25 cellular contexts compared by ENCODE assay signal in the genomic region with DNA sequence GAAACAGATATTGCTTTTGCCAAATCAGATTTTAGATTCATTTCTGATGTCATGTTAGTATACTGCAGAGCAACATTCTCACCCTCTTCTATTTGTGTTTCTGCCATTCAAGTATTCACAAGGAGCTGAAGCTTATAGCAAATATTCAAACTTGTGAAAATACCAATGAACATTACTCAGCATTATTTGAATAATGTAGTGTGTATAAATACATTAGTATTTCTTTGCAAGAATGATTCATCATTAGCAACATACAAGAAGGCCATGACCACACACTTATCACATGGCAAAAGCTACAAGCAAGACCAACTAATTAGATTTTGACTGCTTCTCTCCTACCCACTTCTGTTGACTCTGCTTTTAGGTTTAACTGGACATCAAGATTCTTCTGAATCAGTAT.
DNase-seq lines count a peak whose midpoint lies in the region; ATAC-seq, FAIRE-seq and TF ChIP-seq lines count a peak whose summit lies in the region.
"Had no signal": no experiment of that assay in that cellular context is flagged by ENCODE, and none has a peak within 500 bp of the region (broad histone marks: within the 10 kb centered on the region; RNA-seq: fewer than 3 reads in every experiment).

No MANE protein-coding gene starts in this region.

- H3K27ac Mint-ChIP-seq in naive thymus-derived CD8-positive, alpha-beta T cell = no peak overlapping the region
- H3K27ac Mint-ChIP-seq: CD8-positive, alpha-beta T cell; IgD-negative memory B cell had no signal

- peaks cover 0 to 5% (median 0%) of the 10 kb centered on the region in 5 donors for H3K27me3 Mint-ChIP-seq in naive thymus-derived CD8-positive, alpha-beta T cell

- no peak for TF ChIP-seq EP300 in K562 (IDR thresholded peaks at IDR 0.05; ENCODE audit: low read length)
- no peak for TF ChIP-seq EP300 in gastroesophageal sphincter (IDR thresholded peaks at IDR 0.05)

- H2AFZ ChIP-seq in mammary epithelial cell (ENCODE audit: low read depth, low read length) (no peak overlapping the region), K562 (ENCODE audit: low read depth, low read length) (no peak overlapping the region)

- H3K4me3 Mint-ChIP-seq in naive thymus-derived CD8-positive, alpha-beta T cell = no peak overlapping the region
- H3K4me3 Mint-ChIP-seq: CD8-positive, alpha-beta T cell; IgD-negative memory B cell had no signal

- H3K4me2 ChIP-seq in mammary epithelial cell (ENCODE audit: insufficient read depth, low read depth, low read length) (no peak overlapping the region), K562 (ENCODE audit: insufficient read depth, low read length) (no peak overlapping the region)

- H3K36me3 Mint-ChIP-seq in naive thymus-derived CD8-positive, alpha-beta T cell = no peaks in the 10 kb centered on the region
- H3K36me3 Mint-ChIP-seq: CD8-positive, alpha-beta T cell had no signal

- H3K27ac ChIP-seq in mammary epithelial cell (ENCODE audit: insufficient read depth, low read depth, low read length) (no peak overlapping the region), breast epithelium (no peak overlapping the region), K562 (ENCODE audit: extremely low read depth, low read depth, low read length) (no peak overlapping the region), lower lobe of right lung (no peak overlapping the region), gastroesophageal sphincter (no peak overlapping the region)
- H3K27ac ChIP-seq: RWPE1, SK-N-MC had no signal

- no peaks in the 10 kb centered on the region for H3K4me1 ChIP-seq in mammary epithelial cell (ENCODE audit: insufficient read depth, low read length)
- no peaks in the 10 kb centered on the region for H3K4me1 ChIP-seq in breast epithelium
- H3K4me1 ChIP-seq in K562 (replicated peaks in 1 of 2; ENCODE audit: control insufficient read depth in 2 of 2, insufficient read depth in 2 of 2, low read length in 2 of 2) = peaks cover 0 to 3% of the 10 kb centered on the region in 2 experiments; a peak in 1 of 5 replicates
- no peaks in the 10 kb centered on the region for H3K4me1 ChIP-seq in lower lobe of right lung
- H3K4me1 ChIP-seq in gastroesophageal sphincter = no peaks in the 10 kb centered on the region

- FAIRE-seq in K562 (lab: Jason Lieb, UNC) = no peak
- FAIRE-seq: GM18507, H1 had no signal

- H3K27me3 ChIP-seq in mammary epithelial cell (ENCODE audit: insufficient read depth, low read length) (no peaks in the 10 kb centered on the region), breast epithelium (no peaks in the 10 kb centered on the region), K562 (ENCODE audit: control insufficient read depth in 2 of 2, insufficient read depth in 2 of 2, low read length in 2 of 2) (no peaks in the 10 kb centered on the region), lower lobe of right lung (ENCODE audit: low read depth) (no peaks in the 10 kb centered on the region), gastroesophageal sphincter (no peaks in the 10 kb centered on the region)

- POLR2A ChIA-PET in K562 (lab: Yijun Ruan, JAX) = no interaction called here
- POLR2A ChIA-PET in naive thymus-derived CD8-positive, alpha-beta T cell (lab: Charles Lee) = no interaction called here

- no peak for ATAC-seq in K562
- ATAC-seq in HG03280 (IDR thresholded peaks at IDR 0.05; ENCODE audit: unreplicated experiment) = no peak
- no peak for ATAC-seq in naive thymus-derived CD8-positive, alpha-beta T cell
- no peak for ATAC-seq in lower lobe of right lung
- no peak for ATAC-seq in gastroesophageal sphincter
- ATAC-seq: CD8-positive, alpha-beta T cell; HCT116 had no signal

- TF ChIP-seq POLR2A in breast epithelium (IDR thresholded peaks at IDR 0.05) (no peak), K562 (conservative IDR thresholded peaks at IDR 0.05) (no peak), gastroesophageal sphincter (IDR thresholded peaks at IDR 0.05) (no peak)

- no peaks in the 10 kb centered on the region for H3K9me3 ChIP-seq in mammary epithelial cell (replicated peaks; ENCODE audit: insufficient read depth, low read length)
- no peaks in the 10 kb centered on the region for H3K9me3 ChIP-seq in breast epithelium
- H3K9me3 ChIP-seq in K562 (replicated peaks; ENCODE audit: control insufficient read depth, insufficient read depth, low read depth, low read length) = no peaks in the 10 kb centered on the region
- no peaks in the 10 kb centered on the region for H3K9me3 ChIP-seq in lower lobe of right lung
- no peaks in the 10 kb centered on the region for H3K9me3 ChIP-seq in gastroesophageal sphincter

- H3K36me3 ChIP-seq in mammary epithelial cell (ENCODE audit: insufficient read depth, low read length) (no peaks in the 10 kb centered on the region), breast epithelium (no peaks in the 10 kb centered on the region), K562 (ENCODE audit: control insufficient read depth, insufficient read depth, low read length) (no peaks in the 10 kb centered on the region), lower lobe of right lung (no peaks in the 10 kb centered on the region), gastroesophageal sphincter (no peaks in the 10 kb centered on the region)

- dilution Hi-C loops in mammary epithelial cell (cut with HindIII; ENCODE audit: low sequenced_read_pairs) = no loop called here

- CTCF ChIA-PET in mammary epithelial cell (lab: Charles Lee; ENCODE audit: low non-redundant PET) = no interaction called here
- CTCF ChIA-PET in K562 (lab: Yijun Ruan, JAX; ENCODE audit: low intra/inter-chr PET ratio) = no interaction called here

- BruUV-seq in mammary epithelial cell (replicated peaks; lab: Mats Ljungman, UMichigan) = TSS peak; percentile 90
- no TSS peak for BruUV-seq in K562 (replicated peaks; lab: Mats Ljungman, UMichigan)

- H3K9me1 ChIP-seq in K562 (ENCODE audit: control insufficient read depth, insufficient read depth, low read length) = no peaks in the 10 kb centered on the region

- DNase-seq in mammary epithelial cell (no peak), breast epithelium (ENCODE audit: low spot score in 2 of 2) (no peak), K562 (ENCODE audit: extremely low read depth in 1 of 4, low spot score in 3 of 4) (no peak), foreskin melanocyte (peak; percentile 51), lower lobe of right lung (no peak)
- DNase-seq in naive thymus-derived CD8-positive, alpha-beta T cell = no peak
- DNase-seq: 8988T; AML-193; C1 segment of cervical spinal cord; CD8-positive, alpha-beta T cell; DMS153; GDM1; Karpas-422; NCI-H187; NCI-H2107; NCI-H526 treated with DMSO at 0.1 percent for 48 hours; SHP77 treated with DMSO at 0.1 percent for 48 hours had no signal

- H4K20me1 ChIP-seq in mammary epithelial cell (ENCODE audit: insufficient read depth, low read length) (no peaks in the 10 kb centered on the region), K562 (replicated peaks; ENCODE audit: control insufficient read depth, insufficient read depth, low read length) (no peaks in the 10 kb centered on the region)

- TF ChIP-seq CTCF in mammary epithelial cell (conservative IDR thresholded peaks at IDR 0.05 in 1 of 2, IDR thresholded peaks at IDR 0.05 in 1 of 2; ENCODE audit: extremely low read depth in 1 of 2, insufficient read depth in 1 of 2, low read depth in 1 of 2, low read length in 2 of 2) = no peak
- no peak for TF ChIP-seq CTCF in breast epithelium (IDR thresholded peaks at IDR 0.05)
- no peak for TF ChIP-seq CTCF in K562 (IDR thresholded peaks at IDR 0.05 in 2 of 3, conservative IDR thresholded peaks at IDR 0.05 in 1 of 3; ENCODE audit: insufficient read depth in 2 of 3, low read depth in 1 of 3, low read length in 3 of 3)
- TF ChIP-seq CTCF in lower lobe of right lung (IDR thresholded peaks at IDR 0.05) = no peak
- TF ChIP-seq CTCF in gastroesophageal sphincter (IDR thresholded peaks at IDR 0.05) = no peak

- H3K4me1 Mint-ChIP-seq in naive thymus-derived CD8-positive, alpha-beta T cell = peaks cover 0 to 6% (median 2%) of the 10 kb centered on the region in 4 donors
- H3K4me1 Mint-ChIP-seq: IgD-negative memory B cell had no signal

- intact Hi-C loops in mammary epithelial cell (cut with micrococcal nuclease) (no loop called here), breast epithelium (cut with DNase I; ENCODE audit: low total_unique reads) (no loop called here), K562 (cut with micrococcal nuclease) (no loop called here), lower lobe of right lung (cut with DNase I) (no loop called here)

- H3K4me3 ChIP-seq in mammary epithelial cell (replicated peaks in 1 of 3; ENCODE audit: insufficient read depth in 1 of 3, low read depth in 2 of 3, low read length in 3 of 3) = no peak overlapping the region
- no peak overlapping the region for H3K4me3 ChIP-seq in breast epithelium
- H3K4me3 ChIP-seq in K562 = no peak overlapping the region
- H3K4me3 ChIP-seq in lower lobe of right lung = no peak overlapping the region
- H3K4me3 ChIP-seq in gastroesophageal sphincter = no peak overlapping the region
- H3K4me3 ChIP-seq: SK-N-MC had no signal

- H3K9ac ChIP-seq in mammary epithelial cell (ENCODE audit: insufficient read depth, low read length) = no peak overlapping the region
- no peak overlapping the region for H3K9ac ChIP-seq in K562 (ENCODE audit: insufficient read depth in 1 of 2, low read depth in 2 of 2, low read length in 2 of 2)

- TF ChIP-seq RAD21 in K562 (CRISPR knock-in tag; conservative IDR thresholded peaks at IDR 0.05 in 1 of 2, IDR thresholded peaks at IDR 0.05 in 1 of 2) = no peak

- H3K79me2 ChIP-seq in mammary epithelial cell (ENCODE audit: insufficient read depth, low read length) (no peaks in the 10 kb centered on the region), K562 (ENCODE audit: control insufficient read depth, insufficient read depth, low read length) (no peaks in the 10 kb centered on the region)

- peaks cover 0 to 6% (median 0%) of the 10 kb centered on the region in 9 donors for H3K9me3 Mint-ChIP-seq in naive thymus-derived CD8-positive, alpha-beta T cell
- H3K9me3 Mint-ChIP-seq: CD8-positive, alpha-beta T cell had no signal

- in situ Hi-C loops in mammary epithelial cell (cut with MboI; ENCODE audit: low sequenced_read_pairs in 2 of 2) = no loop called here
- in situ Hi-C loops in K562 (cut with MboI) = no loop called here

TF ChIP-seq in K562, 482 proteins besides CTCF, POLR2A, EP300 and RAD21 (continues in another document):
- TF ChIP-seq POLR2B (IDR thresholded peaks at IDR 0.05; ENCODE audit: low read depth, partially characterized antibody) (no peak), MAFG (tag; conservative IDR thresholded peaks at IDR 0.05) (0 out of 2 replicates have a peak, but pooled peaks have one; percentile 42), PHB2 (IDR thresholded peaks at IDR 0.05; ENCODE audit: low read depth) (no peak), ZBED1 (IDR thresholded peaks at IDR 0.05) (no peak), C11orf30 (IDR thresholded peaks at IDR 0.05; ENCODE audit: low read depth) (peak; percentile 24; the same call in 1 of the 2 replicates), ZNF316 (IDR thresholded peaks at IDR 0.05) (peak; percentile 78)
